Comparison of ENCODE assay signal across 25 cellular contexts in the genomic region with DNA sequence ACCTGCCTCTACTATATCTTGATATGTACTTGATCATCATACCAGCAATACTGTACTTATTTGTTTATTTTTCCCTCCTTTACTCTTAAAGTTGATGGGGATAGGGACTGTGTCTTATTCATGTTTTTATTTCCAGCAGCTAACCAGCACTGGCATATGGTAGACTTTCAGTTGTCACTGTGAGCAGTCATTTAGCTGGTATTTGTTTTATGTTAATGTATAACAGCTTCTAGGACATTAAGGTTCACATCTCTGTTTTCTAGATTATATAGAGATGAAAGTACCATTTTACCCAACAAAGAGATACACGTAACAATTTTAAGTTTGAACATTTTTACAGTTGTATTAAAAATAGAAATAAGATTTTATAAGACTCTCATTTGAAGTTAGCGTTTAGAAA.
"Had no signal": no experiment of that assay in that cellular context is flagged by ENCODE, and none has a peak within 500 bp of the region (broad histone marks: within the 10 kb centered on the region; RNA-seq: fewer than 3 reads in every experiment).

No MANE protein-coding gene starts in this region.

- H3K4me3 Mint-ChIP-seq: activated CD4-positive, alpha-beta memory T cell treated with anti-CD3 and anti-CD28 coated beads for 36 hours; activated CD4-positive, alpha-beta T cell treated with anti-CD3 and anti-CD28 coated beads, Interleukin-2, amount 10 ng/mL, durations not matched to agents 7 days and 5 days; activated naive CD8-positive, alpha-beta T cell treated with anti-CD3 and anti-CD28 coated beads, Interleukin-2, amount 50 U/mL, for 24 hours; activated T-cell treated with anti-CD3 and anti-CD28 coated beads, Interleukin-2, amount 50 U/mL, for 4 hours had no signal

- H3K27me3 ChIP-seq: ascending aorta, body of pancreas, Peyer's patch, SJCRH30 had no signal

- DNase-seq: activated CD4-positive, alpha-beta memory T cell treated with anti-CD3 and anti-CD28 coated beads for 36 hours; activated CD4-positive, alpha-beta T cell treated with anti-CD3 and anti-CD28 coated beads, Interleukin-2, amount 10 ng/mL, durations not matched to agents 7 days and 5 days; activated CD4-positive, CD25-positive, alpha-beta regulatory T cell; activated CD8-positive, alpha-beta memory T cell treated with anti-CD3 and anti-CD28 coated beads for 24 hours; activated effector memory CD4-positive, alpha-beta T cell treated with anti-CD3 and anti-CD28 coated beads, Interleukin-2, amount 50 U/mL, for 16 hours; activated naive CD4-positive, alpha-beta T cell treated with Interleukin-2 at 50 U/mL for 16 hours; activated naive CD8-positive, alpha-beta T cell treated with anti-CD3 and anti-CD28 coated beads, Interleukin-2, amount 50 U/mL, for 24 hours; activated T-cell treated with anti-CD3 and anti-CD28 coated beads, Interleukin-2, amount 50 U/mL, for 4 hours; amniotic stem cell; body of pancreas; central memory CD4-positive, alpha-beta T cell; NCI-H1105 treated with DMSO at 0.1 percent for 48 hours; NCI-H1436 treated with DMSO at 0.1 percent for 48 hours; NCI-H187; NCI-H2081; NCI-H510A treated with DMSO at 0.1 percent for 48 hours; NCI-H69; Peyer's patch; Right ventricle myocardium superior; SJCRH30; SK-N-SH; T-helper 1 cell had no signal

- H3K4me1 ChIP-seq: ascending aorta, Peyer's patch, SJCRH30 had no signal

- FAIRE-seq: bronchial epithelial cell had no signal

- H3K9me3 ChIP-seq: ascending aorta, body of pancreas, Peyer's patch, SJCRH30, SK-N-SH had no signal

- ATAC-seq: activated naive CD4-positive, alpha-beta T cell treated with anti-CD3 and anti-CD28 coated beads, Interleukin-2, amount 50 U/mL, for 72 hours; activated naive CD8-positive, alpha-beta T cell treated with anti-CD3 and anti-CD28 coated beads, Interleukin-2, amount 50 U/mL, for 24 hours; activated T-cell treated with anti-CD3 and anti-CD28 coated beads, Interleukin-2, amount 50 U/mL, for 4 hours; body of pancreas had no signal

- H3K9me3 Mint-ChIP-seq: activated CD4-positive, alpha-beta memory T cell treated with anti-CD3 and anti-CD28 coated beads for 36 hours; activated CD4-positive, alpha-beta T cell treated with anti-CD3 and anti-CD28 coated beads, Interleukin-2, amount 10 ng/mL, durations not matched to agents 7 days and 5 days; activated naive CD4-positive, alpha-beta T cell treated with anti-CD3 and anti-CD28 coated beads, Interleukin-2, amount 50 U/mL, for 72 hours; activated naive CD8-positive, alpha-beta T cell treated with anti-CD3 and anti-CD28 coated beads, Interleukin-2, amount 50 U/mL, for 24 hours; activated T-cell treated with anti-CD3 and anti-CD28 coated beads, Interleukin-2, amount 50 U/mL, for 4 hours had no signal

- H3K4me1 Mint-ChIP-seq: activated CD4-positive, alpha-beta T cell treated with anti-CD3 and anti-CD28 coated beads, Interleukin-2, amount 10 ng/mL, durations not matched to agents 7 days and 5 days; activated naive CD8-positive, alpha-beta T cell treated with anti-CD3 and anti-CD28 coated beads, Interleukin-2, amount 50 U/mL, for 24 hours had no signal

- H3K27me3 Mint-ChIP-seq: activated CD4-positive, alpha-beta memory T cell treated with anti-CD3 and anti-CD28 coated beads for 36 hours; activated CD4-positive, alpha-beta T cell treated with anti-CD3 and anti-CD28 coated beads, Interleukin-2, amount 10 ng/mL, durations not matched to agents 7 days and 5 days; activated naive CD8-positive, alpha-beta T cell treated with anti-CD3 and anti-CD28 coated beads, Interleukin-2, amount 50 U/mL, for 24 hours had no signal

- H3K27ac Mint-ChIP-seq: activated CD4-positive, alpha-beta memory T cell treated with anti-CD3 and anti-CD28 coated beads for 36 hours; activated CD4-positive, alpha-beta T cell treated with anti-CD3 and anti-CD28 coated beads, Interleukin-2, amount 10 ng/mL, durations not matched to agents 7 days and 5 days; activated naive CD4-positive, alpha-beta T cell treated with anti-CD3 and anti-CD28 coated beads, Interleukin-2, amount 50 U/mL, for 72 hours; activated naive CD8-positive, alpha-beta T cell treated with anti-CD3 and anti-CD28 coated beads, Interleukin-2, amount 50 U/mL, for 24 hours had no signal

- H3K4me3 ChIP-seq: ascending aorta, body of pancreas, Peyer's patch, SJCRH30 had no signal
